In the genomic region with DNA sequence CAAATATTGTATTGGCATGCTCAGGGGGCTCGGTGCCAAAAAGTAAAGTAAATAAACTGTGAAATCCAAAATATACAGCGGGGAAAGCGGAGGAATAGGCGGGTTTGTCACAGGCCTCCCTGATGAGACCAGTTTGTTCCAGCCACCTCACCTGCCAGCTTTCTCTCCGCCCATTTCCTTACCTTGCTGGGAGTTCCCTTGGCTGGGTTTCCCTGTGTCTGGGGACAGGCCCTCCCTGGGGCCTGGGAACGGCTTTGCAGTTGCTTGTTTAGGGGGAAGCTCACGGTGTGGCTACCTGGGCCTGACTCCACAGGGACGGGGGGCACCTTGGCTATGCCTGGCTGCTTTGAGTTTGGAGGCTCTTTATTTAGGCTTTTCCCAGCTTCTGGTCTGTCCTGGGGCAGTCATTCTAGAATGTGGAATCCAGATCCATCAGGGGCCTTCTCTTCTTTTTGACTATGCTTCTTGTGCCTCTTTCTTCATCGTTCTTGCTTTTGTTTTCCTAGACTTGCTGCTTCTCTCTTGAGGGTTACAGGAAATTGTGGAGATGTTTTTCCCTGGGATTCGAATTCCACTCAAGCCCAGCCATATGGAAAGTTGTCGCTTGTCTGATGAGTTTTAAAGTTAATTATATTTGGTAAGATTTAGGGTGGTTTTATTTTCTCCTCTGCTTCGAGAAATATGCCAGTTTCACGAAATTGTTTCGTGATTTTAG, we compare ENCODE assay signal across 8 cellular contexts. TPM values are rescaled to one million over a fixed set of nuclear protein-coding genes. Genes with fewer than 3 reads are reported as not detected.
A peak's percentile ranks its signal among the peaks of the same experiment; 100 is the strongest.
DNase-seq lines count a peak whose midpoint lies in the region; ATAC-seq and TF ChIP-seq lines count a peak whose summit lies in the region.

No MANE protein-coding gene starts in this region.

- DNase-seq in GM23338 (ENCODE audit: low spot score) (peak; percentile 87), Peyer's patch (peak in 1 of 3 donors; percentile 42), hepatocyte (ENCODE audit: low spot score) (peak; percentile 71), gastrocnemius medialis (no peak), NCI-H226 (no peak), A172 (ENCODE audit: low spot score) (no peak)
- DNase-seq in natural killer cell treated with Interleukin-12 subunit alpha and Interleukin-12 subunit beta and Interleukin-15 and Interleukin-18, amount 100 ng/mL, for 72 hours (ENCODE audit: low spot score): no peak

- H3K36me3 ChIP-seq in GM23338 (ENCODE audit: insufficient read depth) (no peaks in the 10 kb centered on the region), Peyer's patch (no peaks in the 10 kb centered on the region), hepatocyte (replicated peaks; ENCODE audit: insufficient read depth, low read depth) (no peaks in the 10 kb centered on the region), gastrocnemius medialis (no peaks in the 10 kb centered on the region)

- no peaks in the 10 kb centered on the region for H3K9me2 ChIP-seq in GM23338 (ENCODE audit: insufficient read depth)
- H3K9me2 ChIP-seq in hepatocyte (replicated peaks; ENCODE audit: insufficient read depth): no peaks in the 10 kb centered on the region

- H3K36me3 Mint-ChIP-seq in GM23338 (ENCODE audit: low read depth): peaks cover 2% of the 10 kb centered on the region; the same call in 2 of the 3 replicates
- no peaks in the 10 kb centered on the region for H3K36me3 Mint-ChIP-seq in natural killer cell treated with Interleukin-12 subunit alpha and Interleukin-12 subunit beta and Interleukin-15 and Interleukin-18, amount 100 ng/mL, for 72 hours

- H2AFZ ChIP-seq in GM23338 (no peak overlapping the region), hepatocyte (no peak overlapping the region)

- H3K4me1 Mint-ChIP-seq in GM23338: peaks cover 58% of the 10 kb centered on the region
- H3K4me1 Mint-ChIP-seq in natural killer cell treated with Interleukin-12 subunit alpha and Interleukin-12 subunit beta and Interleukin-15 and Interleukin-18, amount 100 ng/mL, for 72 hours (ENCODE audit: low read depth in 2 of 2): no peaks in the 10 kb centered on the region

- H3K4me1 ChIP-seq in GM23338 (ENCODE audit: insufficient read depth): peaks cover 56% of the 10 kb centered on the region
- H3K4me1 ChIP-seq in Peyer's patch: peaks cover 0 to 23% (median 0%) of the 10 kb centered on the region in 4 donors
- H3K4me1 ChIP-seq in hepatocyte (ENCODE audit: insufficient read depth): peaks cover 44% of the 10 kb centered on the region
- H3K4me1 ChIP-seq in gastrocnemius medialis: peaks cover 0 to 22% of the 10 kb centered on the region in 2 donors

- H3K4me3 ChIP-seq in GM23338 (peak overlapping the region; percentile 91), Peyer's patch (peak overlapping the region; percentile 22 to 51 (median 39)), hepatocyte (no peak overlapping the region), gastrocnemius medialis (peak overlapping the region in 3 of 4 donors; percentile 51 to 58 (median 55))

- H3K79me2 ChIP-seq in GM23338 (replicated peaks; ENCODE audit: insufficient read depth): peaks cover 75% of the 10 kb centered on the region
- H3K79me2 ChIP-seq in hepatocyte: peaks cover 38% of the 10 kb centered on the region

- ATAC-seq in GM23338: peak; percentile 15
- ATAC-seq in gastrocnemius medialis: no peak
- no peak for ATAC-seq in GM21423 (IDR thresholded peaks at IDR 0.05; ENCODE audit: unreplicated experiment)
- no peak for ATAC-seq in natural killer cell treated with Interleukin-12 subunit alpha and Interleukin-12 subunit beta and Interleukin-15 and Interleukin-18, amount 100 ng/mL, for 72 hours

- H3K27ac Mint-ChIP-seq in GM23338: peak overlapping the region; percentile 86
- H3K27ac Mint-ChIP-seq in natural killer cell treated with Interleukin-12 subunit alpha and Interleukin-12 subunit beta and Interleukin-15 and Interleukin-18, amount 100 ng/mL, for 72 hours: no peak overlapping the region

- no peaks in the 10 kb centered on the region for H3K9me3 ChIP-seq in Peyer's patch
- H3K9me3 ChIP-seq in hepatocyte (ENCODE audit: low read depth): no peaks in the 10 kb centered on the region
- no peaks in the 10 kb centered on the region for H3K9me3 ChIP-seq in gastrocnemius medialis

- peaks cover 27% of the 10 kb centered on the region for H3F3A ChIP-seq in GM23338 (replicated peaks; ENCODE audit: low read depth)

- TF ChIP-seq POLR2A in Peyer's patch (IDR thresholded peaks at IDR 0.05) (no peak), gastrocnemius medialis (IDR thresholded peaks at IDR 0.05) (no peak)

- intact Hi-C loops in gastrocnemius medialis (cut with DNase I; ENCODE audit: low total_unique reads): loop anchor here (5.0 to 10.0 kb wide), 3 partner anchors 127 to 1993 kb away; no protein-coding TSS in a partner anchor

- H3K27ac ChIP-seq in GM23338 (ENCODE audit: low read depth): peak overlapping the region; percentile 90
- H3K27ac ChIP-seq in Peyer's patch: peak overlapping the region in 3 of 4 donors; percentile 62 to 81 (median 77)
- H3K27ac ChIP-seq in hepatocyte: peak overlapping the region; percentile 92
- H3K27ac ChIP-seq in gastrocnemius medialis: peak overlapping the region in 1 of 4 donors; percentile 51

- 17% methylated on average over 14 of the region's 14 CpGs for WGBS in hepatocyte (ENCODE audit: low lambda C conversion rate, missing lambda C conversion rate)

- peak overlapping the region; percentile 95 for H3K4me3 Mint-ChIP-seq in GM23338
- no peak overlapping the region for H3K4me3 Mint-ChIP-seq in natural killer cell treated with Interleukin-12 subunit alpha and Interleukin-12 subunit beta and Interleukin-15 and Interleukin-18, amount 100 ng/mL, for 72 hours

- H3K4me2 ChIP-seq in GM23338: peak overlapping the region; percentile 96
- peak overlapping the region; percentile 80 for H3K4me2 ChIP-seq in hepatocyte

- H3K27me3 ChIP-seq in GM23338 (ENCODE audit: insufficient read depth) (no peaks in the 10 kb centered on the region), Peyer's patch (peaks cover 0 to 16% of the 10 kb centered on the region in 2 donors), hepatocyte (peaks cover 68% of the 10 kb centered on the region), gastrocnemius medialis (peaks cover 73 to 77% (median 75%) of the 10 kb centered on the region in 3 donors)

- no peak for TF ChIP-seq CTCF in GM23338 (conservative IDR thresholded peaks at IDR 0.05; ENCODE audit: low read depth in 2 of 2)
- no peak for TF ChIP-seq CTCF in Peyer's patch (IDR thresholded peaks at IDR 0.05)
- no peak for TF ChIP-seq CTCF in hepatocyte (IDR thresholded peaks at IDR 0.05; ENCODE audit: poor library complexity)
- no peak for TF ChIP-seq CTCF in gastrocnemius medialis (IDR thresholded peaks at IDR 0.05 in 4 of 5, conservative IDR thresholded peaks at IDR 0.05 in 1 of 5)

- in situ Hi-C loops in gastrocnemius medialis (cut with MboI; ENCODE audit: low sequenced_read_pairs in 4 of 4): no loop called here

- peaks cover 23% of the 10 kb centered on the region for H3K27me3 Mint-ChIP-seq in GM23338 (ENCODE audit: insufficient read depth, low read depth, poor library complexity)
- H3K27me3 Mint-ChIP-seq in natural killer cell treated with Interleukin-12 subunit alpha and Interleukin-12 subunit beta and Interleukin-15 and Interleukin-18, amount 100 ng/mL, for 72 hours: peaks cover 47 to 73% of the 10 kb centered on the region in 2 donors

- no peaks in the 10 kb centered on the region for H3K9me3 Mint-ChIP-seq in GM23338
- no peaks in the 10 kb centered on the region for H3K9me3 Mint-ChIP-seq in natural killer cell treated with Interleukin-12 subunit alpha and Interleukin-12 subunit beta and Interleukin-15 and Interleukin-18, amount 100 ng/mL, for 72 hours

- H4K20me1 ChIP-seq in GM23338 (replicated peaks; ENCODE audit: insufficient read depth): no peaks in the 10 kb centered on the region
- H4K20me1 ChIP-seq in hepatocyte (ENCODE audit: insufficient read depth, poor library complexity, severe bottlenecking): peaks cover 3% of the 10 kb centered on the region

TF ChIP-seq in GM23338, 12 proteins besides CTCF, POLR2A, EP300 and RAD21 (continues in another document):
- TF ChIP-seq ZNF114 (CRISPR knock-in tag; IDR thresholded peaks at IDR 0.05) (no peak), CREB1 (CRISPR knock-in tag; IDR thresholded peaks at IDR 0.05; ENCODE audit: low read depth) (no peak), STAT1 (IDR thresholded peaks at IDR 0.05; ENCODE audit: unreplicated experiment) (no peak), EZH2 (IDR thresholded peaks at IDR 0.05; ENCODE audit: low read depth, unreplicated experiment) (no peak), ZNF331 (CRISPR knock-in tag; IDR thresholded peaks at IDR 0.05; ENCODE audit: low read depth) (no peak), EZH2phosphoT487 (IDR thresholded peaks at IDR 0.05; ENCODE audit: unreplicated experiment) (no peak)
- TF ChIP-seq, protein P1, sequence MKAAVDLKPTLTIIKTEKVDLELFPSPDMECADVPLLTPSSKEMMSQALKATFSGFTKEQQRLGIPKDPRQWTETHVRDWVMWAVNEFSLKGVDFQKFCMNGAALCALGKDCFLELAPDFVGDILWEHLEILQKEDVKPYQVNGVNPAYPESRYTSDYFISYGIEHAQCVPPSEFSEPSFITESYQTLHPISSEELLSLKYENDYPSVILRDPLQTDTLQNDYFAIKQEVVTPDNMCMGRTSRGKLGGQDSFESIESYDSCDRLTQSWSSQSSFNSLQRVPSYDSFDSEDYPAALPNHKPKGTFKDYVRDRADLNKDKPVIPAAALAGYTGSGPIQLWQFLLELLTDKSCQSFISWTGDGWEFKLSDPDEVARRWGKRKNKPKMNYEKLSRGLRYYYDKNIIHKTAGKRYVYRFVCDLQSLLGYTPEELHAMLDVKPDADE (IDR thresholded peaks at IDR 0.05): no peak

RNA-seq across cellular contexts. Expression of gene GLI2, which starts 2.3 kb away (rescaled TPM):
- 41.7 and 53.6 TPM in 2 replicates for total RNA-seq in GM23338 (2014; rRNA removed; shearing (Covaris generic))
- 57.0 and 67.1 TPM in 2 replicates for polyA plus RNA-seq in GM23338 (2016; fragmentation: Nextera tagmentation; extraction: Ambion mirVana)
- total RNA-seq in Peyer's patch: 1 to 10 TPM in 1 of 4 donors, under 1 TPM in 3; 0.18 to 5.8 (median 0.94) TPM
- 3.8 and 5.8 TPM in 2 replicates for total RNA-seq in hepatocyte
- 5.3 and 6.2 TPM in 2 replicates for polyA plus RNA-seq in hepatocyte
- under 1 TPM; 0.27 to 0.49 (median 0.29) TPM for total RNA-seq in gastrocnemius medialis
- total RNA-seq in natural killer cell treated with Interleukin-12 subunit alpha and Interleukin-12 subunit beta and Interleukin-15 and Interleukin-18, amount 100 ng/mL, for 72 hours: under 1 TPM in 1 of 2 donors, not detected in 1; 0.38 TPM
- 4.6 and 4.7 TPM in 2 replicates for total RNA-seq in A172 (2014; rRNA removed; shearing (Covaris generic))

Comparison
In these comparisons a context has a peak if more than half of its experiments do, and no peak if none do; other contexts are left out.
1. DNase-seq: peak in GM23338 (single experiment) and hepatocyte (single experiment); none in gastrocnemius medialis (0 of 2), NCI-H226 (single experiment), natural killer cell treated with Interleukin-12 subunit alpha and Interleukin-12 subunit beta and Interleukin-15 and Interleukin-18, amount 100 ng/mL, for 72 hours (single experiment) and A172 (single experiment).